In genomic region chrX:133923113-133923512, GRCh38 we compare ENCODE assay signal across 10 cellular contexts.
DNase-seq lines count a peak whose midpoint lies in the region; ATAC-seq and TF ChIP-seq lines count a peak whose summit lies in the region.
"Had no signal": no experiment of that assay in that cellular context is flagged by ENCODE, and none has a peak within 500 bp of the region (broad histone marks: within the 10 kb centered on the region; RNA-seq: fewer than 3 reads in every experiment).

No MANE protein-coding gene starts in this region.

- WGBS in urinary bladder: 49% methylated on average over 5 of the region's 5 CpGs

- H3K4me1 ChIP-seq in cardiac muscle cell (ENCODE audit: low read depth) (peaks cover 11% of the 10 kb centered on the region), urinary bladder (ENCODE audit: insufficient read depth) (no peaks in the 10 kb centered on the region)
- H3K4me1 ChIP-seq: esophagus muscularis mucosa had no signal

- H3K27ac Mint-ChIP-seq in brain: peak overlapping the region in 3 of 5 experiments; percentile 25 to 84 (median 76)

- peaks cover 7% of the 10 kb centered on the region for H3K27me3 Mint-ChIP-seq in brain

- H3K4me1 Mint-ChIP-seq in brain: peaks cover 32% of the 10 kb centered on the region

- H3K36me3 ChIP-seq in cardiac muscle cell: no peaks in the 10 kb centered on the region
- no peaks in the 10 kb centered on the region for H3K36me3 ChIP-seq in urinary bladder (ENCODE audit: insufficient read depth)
- H3K36me3 ChIP-seq: esophagus muscularis mucosa had no signal

- peak overlapping the region in 1 of 5 experiments; percentile 46 for H3K4me3 Mint-ChIP-seq in brain

- TF ChIP-seq CTCF in cardiac muscle cell (IDR thresholded peaks at IDR 0.05; ENCODE audit: low read depth, low read length) (no peak), brain (conservative IDR thresholded peaks at IDR 0.05) (no peak)

- H3K9me3 Mint-ChIP-seq in brain: no peaks in the 10 kb centered on the region

- no peaks in the 10 kb centered on the region for H3K9me3 ChIP-seq in cardiac muscle cell (ENCODE audit: low read depth)
- H3K9me3 ChIP-seq: esophagus muscularis mucosa had no signal

- intact Hi-C loops in Right ventricle myocardium superior (cut with DNase I): loop anchor here (10.0 kb wide), 1 partner anchor 128 kb away; no protein-coding TSS in a partner anchor

- peak in 1 of 2 donors; percentile 35 for DNase-seq in cardiac muscle cell (ENCODE audit: low read depth in 1 of 2, low spot score in 1 of 2)
- DNase-seq in Right ventricle myocardium superior: no peak
- no peak for DNase-seq in stimulated activated CD4-positive, alpha-beta T cell treated with anti-CD3 and anti-CD28 coated beads, Interleukin-1b, Interleukin-23, amount 100 ng/mL, for 48 hours
- no peak for DNase-seq in SIG-M5 treated with dmso at 0.1 percent for 504 hours (lab: John Stamatoyannopoulos, UW; ENCODE audit: unreplicated experiment)
- DNase-seq in activated gamma-delta T cell treated with Interleukin-2 at 50 U/mL for 16 hours: no peak

- no peaks in the 10 kb centered on the region for H3K27me3 ChIP-seq in cardiac muscle cell

- peaks cover 7% of the 10 kb centered on the region for H3K36me3 Mint-ChIP-seq in brain

- ATAC-seq in Right ventricle myocardium superior (ENCODE audit: poor library complexity) (no peak), HG03469 (IDR thresholded peaks at IDR 0.05; ENCODE audit: unreplicated experiment) (peak; percentile 60)
- ATAC-seq: Panc1 had no signal

- H3K27ac ChIP-seq in cardiac muscle cell: peak overlapping the region; percentile 4
- peak overlapping the region; percentile 73 for H3K27ac ChIP-seq in urinary bladder (ENCODE audit: low read depth)
- H3K27ac ChIP-seq: esophagus muscularis mucosa had no signal

- H3K4me3 ChIP-seq in cardiac muscle cell (no peak overlapping the region), urinary bladder (ENCODE audit: low read depth, low read length) (no peak overlapping the region)
- H3K4me3 ChIP-seq: esophagus muscularis mucosa had no signal
